Comparison of ENCODE assay signal across 12 cellular contexts in the genomic region with DNA sequence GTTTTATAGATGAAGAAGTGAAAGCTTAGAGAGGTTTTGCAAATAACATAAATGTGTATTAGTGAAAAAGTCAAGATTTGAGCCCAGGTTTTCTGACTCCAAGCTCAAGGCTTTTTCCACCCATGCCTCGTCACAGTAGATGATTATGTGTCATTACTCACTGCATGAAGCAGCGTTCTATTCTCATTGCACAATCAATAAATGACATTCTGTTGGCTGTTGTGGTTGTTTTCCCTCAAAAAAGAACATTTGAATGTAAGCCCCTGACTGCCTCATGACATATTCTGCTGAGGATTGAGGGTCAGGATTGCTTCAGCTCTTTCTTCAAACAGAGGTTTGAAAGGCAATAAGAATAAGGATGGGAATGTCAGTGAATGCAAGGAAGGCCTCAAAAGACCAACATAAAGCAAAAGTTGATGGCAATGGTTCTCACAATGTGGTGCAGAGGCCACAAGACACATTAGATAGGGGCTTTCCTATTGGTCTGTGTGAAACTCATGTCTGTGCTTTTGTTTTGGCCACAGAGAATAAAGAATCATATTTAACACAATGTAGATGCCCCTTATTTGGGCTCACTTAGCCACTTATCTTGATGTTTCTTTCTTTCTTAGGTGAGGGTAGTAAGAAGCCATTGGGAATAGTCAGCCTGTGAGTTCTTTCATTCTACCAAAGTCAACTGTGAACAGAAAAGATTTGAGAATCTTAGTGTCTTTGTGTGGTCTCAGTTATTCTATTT. TPM values are rescaled to one million over a fixed set of nuclear protein-coding genes. Genes with fewer than 3 reads are reported as not detected.
DNase-seq lines count a peak whose midpoint lies in the region; ATAC-seq, FAIRE-seq and TF ChIP-seq lines count a peak whose summit lies in the region.
"Had no signal": no experiment of that assay in that cellular context is flagged by ENCODE, and none has a peak within 500 bp of the region (broad histone marks: within the 10 kb centered on the region; RNA-seq: fewer than 3 reads in every experiment).

No MANE protein-coding gene starts in this region.

- H3K9me3 ChIP-seq in HepG2 (ENCODE audit: low read length) (no peaks in the 10 kb centered on the region), right lobe of liver (no peaks in the 10 kb centered on the region), tibial nerve (no peaks in the 10 kb centered on the region)

- peaks cover 64% of the 10 kb centered on the region for H3K4me1 ChIP-seq in HepG2 (ENCODE audit: insufficient read depth, low read length)
- peaks cover 0 to 12% (median 2%) of the 10 kb centered on the region in 4 donors for H3K4me1 ChIP-seq in right lobe of liver
- peaks cover 0 to 15% (median 3%) of the 10 kb centered on the region in 4 donors for H3K4me1 ChIP-seq in tibial nerve

- H3K4me3 Mint-ChIP-seq in activated T-helper 17 cell treated with anti-CD3 and anti-CD28 coated beads, Interleukin-2, amount 50 U/mL, for 72 hours = no peak overlapping the region
- H3K4me3 Mint-ChIP-seq: natural killer cell treated with Interleukin-12 subunit alpha and Interleukin-12 subunit beta and Interleukin-15 and Interleukin-18, amount 100 ng/mL, for 72 hours had no signal

- peaks cover 32% of the 10 kb centered on the region for H3K27me3 Mint-ChIP-seq in activated T-helper 17 cell treated with anti-CD3 and anti-CD28 coated beads, Interleukin-2, amount 50 U/mL, for 72 hours

- H3K4me1 Mint-ChIP-seq in activated T-helper 17 cell treated with anti-CD3 and anti-CD28 coated beads, Interleukin-2, amount 50 U/mL, for 72 hours = no peaks in the 10 kb centered on the region

- H3K36me3 ChIP-seq in HepG2 (replicated peaks in 1 of 2; ENCODE audit: control insufficient read depth in 1 of 2, insufficient read depth in 2 of 2, low read length in 2 of 2) (no peaks in the 10 kb centered on the region), right lobe of liver (no peaks in the 10 kb centered on the region), tibial nerve (no peaks in the 10 kb centered on the region)

- H3K27ac ChIP-seq in HepG2 (ENCODE audit: extremely low read length, insufficient read depth, low read length) (no peak overlapping the region), right lobe of liver (no peak overlapping the region), tibial nerve (peak overlapping the region; percentile 9 to 92 (median 58))

- H3K4me2 ChIP-seq in HepG2 (ENCODE audit: low read depth, low read length) = no peak overlapping the region

- no peak overlapping the region for H3K4me3 ChIP-seq in HepG2 (replicated peaks in 1 of 3; ENCODE audit: insufficient read depth in 1 of 3, low read depth in 2 of 3, low read length in 3 of 3)
- no peak overlapping the region for H3K4me3 ChIP-seq in right lobe of liver
- no peak overlapping the region for H3K4me3 ChIP-seq in tibial nerve

- H3K9ac ChIP-seq in HepG2 (ENCODE audit: insufficient read depth, low read depth, low read length) = no peak overlapping the region

- H3K27me3 ChIP-seq in HepG2 (ENCODE audit: control insufficient read depth in 1 of 2, insufficient read depth in 2 of 2, low read length in 2 of 2) (no peaks in the 10 kb centered on the region), right lobe of liver (no peaks in the 10 kb centered on the region), tibial nerve (no peaks in the 10 kb centered on the region)

- 73% methylated on average over 2 of the region's 2 CpGs for WGBS in HepG2 (ENCODE audit: low lambda C conversion rate)
- 46% methylated on average over 2 of the region's 2 CpGs for WGBS in right lobe of liver (ENCODE audit: insufficient coverage, low coverage, low lambda C conversion rate, missing lambda C conversion rate)
- WGBS in tibial nerve, 2 donors = 35 to 46% methylated on average over 2 of the region's 2 CpGs

- CTCF ChIA-PET in HepG2 (lab: Yijun Ruan, JAX; ENCODE audit: low intra/inter-chr PET ratio, low total read pairs) = no interaction called here

- H3K79me2 ChIP-seq in HepG2 (ENCODE audit: insufficient read depth, low read length) = peaks cover 2% of the 10 kb centered on the region

- intact Hi-C loops in HepG2 (cut with micrococcal nuclease; ENCODE audit: unreplicated experiment) = no loop called here
- intact Hi-C loops in right lobe of liver (cut with DNase I) = no loop called here

- TF ChIP-seq CTCF in HepG2 (CRISPR knock-in tag; IDR thresholded peaks at IDR 0.05) (no peak), right lobe of liver (IDR thresholded peaks at IDR 0.05) (no peak), tibial nerve (IDR thresholded peaks at IDR 0.05) (no peak)

- no peak overlapping the region for H3K27ac Mint-ChIP-seq in activated T-helper 17 cell treated with anti-CD3 and anti-CD28 coated beads, Interleukin-2, amount 50 U/mL, for 72 hours
- H3K27ac Mint-ChIP-seq: natural killer cell treated with Interleukin-12 subunit alpha and Interleukin-12 subunit beta and Interleukin-15 and Interleukin-18, amount 100 ng/mL, for 72 hours had no signal

- BruUV-seq in HepG2 (replicated peaks; lab: Mats Ljungman, UMichigan) = no TSS peak

- TF ChIP-seq POLR2A in HepG2 (IDR thresholded peaks at IDR 0.05; ENCODE audit: insufficient read depth in 1 of 2, low read depth in 2 of 2, low read length in 2 of 2) (no peak), right lobe of liver (IDR thresholded peaks at IDR 0.05) (no peak), tibial nerve (IDR thresholded peaks at IDR 0.05) (peak in 1 of 2 donors; percentile 9)

- H3K36me3 Mint-ChIP-seq in activated T-helper 17 cell treated with anti-CD3 and anti-CD28 coated beads, Interleukin-2, amount 50 U/mL, for 72 hours (ENCODE audit: low read depth) = no peaks in the 10 kb centered on the region
- H3K36me3 Mint-ChIP-seq: natural killer cell treated with Interleukin-12 subunit alpha and Interleukin-12 subunit beta and Interleukin-15 and Interleukin-18, amount 100 ng/mL, for 72 hours had no signal

- H2AFZ ChIP-seq in HepG2 (ENCODE audit: low read length) = peak overlapping the region; percentile 31

- ATAC-seq in HepG2 = no peak
- no peak for ATAC-seq in right lobe of liver
- peak; percentile 73 for ATAC-seq in HG02852 (IDR thresholded peaks at IDR 0.05; ENCODE audit: unreplicated experiment)
- peak; percentile 21 for ATAC-seq in activated T-helper 17 cell treated with anti-CD3 and anti-CD28 coated beads, Interleukin-2, amount 50 U/mL, for 72 hours (replicated peaks)
- ATAC-seq: natural killer cell treated with Interleukin-12 subunit alpha and Interleukin-12 subunit beta and Interleukin-15 and Interleukin-18, amount 100 ng/mL, for 72 hours had no signal

- TF ChIP-seq EP300 in HepG2 (IDR thresholded peaks at IDR 0.05; ENCODE audit: low read depth in 2 of 2, low read length in 2 of 2) = no peak
- TF ChIP-seq EP300 in HepG2 (CRISPR knock-in tag; IDR thresholded peaks at IDR 0.05; ENCODE audit: borderline replicate concordance) = no peak
- TF ChIP-seq EP300 in tibial nerve (IDR thresholded peaks at IDR 0.05) = peak; percentile 61 to 82

- in situ Hi-C loops in HepG2 (cut with HindIII; ENCODE audit: extremely low pct_ligation_motif_present, low pct_unique_long_range_greater_than_20kb) = no loop called here

- FAIRE-seq in HepG2 (lab: Jason Lieb, UNC) = no peak

- H4K20me1 ChIP-seq in HepG2 (ENCODE audit: insufficient read depth, low read length) = no peaks in the 10 kb centered on the region

- DNase-seq in HepG2 (ENCODE audit: low spot score) = no peak
- no peak for DNase-seq in right lobe of liver
- no peak for DNase-seq in tibial nerve (ENCODE audit: low spot score in 2 of 2)
- DNase-seq in RKO (ENCODE audit: low spot score) = no peak
- DNase-seq in COLO668 (lab: John Stamatoyannopoulos, UW; ENCODE audit: unreplicated experiment) = no peak
- DNase-seq in cerebellum (ENCODE audit: low spot score) = no peak
- DNase-seq: activated CD4-positive, alpha-beta T cell treated with anti-CD3 and anti-CD28 coated beads for 1 hour; amygdala; hippocampal formation had no signal

- no peak for TF ChIP-seq RAD21 in HepG2 (CRISPR knock-in tag; IDR thresholded peaks at IDR 0.05)

- POLR2A ChIA-PET in HepG2 (lab: Yijun Ruan, JAX) = interaction anchor here (0.8 kb wide), 1 partner anchor 19 kb away, joined by 4 read pairs; no protein-coding TSS in a partner anchor

- no peaks in the 10 kb centered on the region for H3K9me3 Mint-ChIP-seq in activated T-helper 17 cell treated with anti-CD3 and anti-CD28 coated beads, Interleukin-2, amount 50 U/mL, for 72 hours
- H3K9me3 Mint-ChIP-seq: natural killer cell treated with Interleukin-12 subunit alpha and Interleukin-12 subunit beta and Interleukin-15 and Interleukin-18, amount 100 ng/mL, for 72 hours had no signal

TF ChIP-seq in HepG2, 621 proteins besides CTCF, POLR2A, EP300 and RAD21 (continues in another document):
- TF ChIP-seq NR1H2 (CRISPR knock-in tag; IDR thresholded peaks at IDR 0.05; ENCODE audit: borderline replicate concordance, low read depth) (no peak), CEBPB (IDR thresholded peaks at IDR 0.05; ENCODE audit: borderline replicate concordance, low read depth, low read length) (peak; percentile 86)

RNA-seq across cellular contexts. Expression of gene MMD, which starts 5.4 kb away (rescaled TPM):
- total RNA-seq in HepG2 (2016; rRNA removed; fragmentation: Illumina TruSeq; extraction: Trizol) = 121 and 137 TPM in 2 replicates
- total RNA-seq in HepG2 (2016; cell fraction: cytosol; rRNA removed; fragmentation: Illumina TruSeq; extraction: Trizol; ENCODE audit: low read depth) = 99.7 and 114 TPM in 2 replicates
- total RNA-seq in HepG2 (2016; cell fraction: insoluble cytoplasmic fraction; rRNA removed; fragmentation: Illumina TruSeq; extraction: Trizol) = 116 and 133 TPM in 2 replicates
- total RNA-seq in HepG2 (2016; cell fraction: membrane; rRNA removed; fragmentation: Illumina TruSeq; extraction: Trizol) = 235 and 252 TPM in 2 replicates
- total RNA-seq in HepG2 (2016; cell fraction: nucleus; rRNA removed; fragmentation: Illumina TruSeq; extraction: Trizol) = 88.1 and 105 TPM in 2 replicates
- 183 and 225 TPM in 2 replicates for polyA plus RNA-seq in HepG2 (2011; rRNA removed)
- 146 and 162 TPM in 2 replicates for polyA plus RNA-seq in HepG2 (2011; cell fraction: cytosol; rRNA removed)
- 117 and 147 TPM in 2 replicates for polyA plus RNA-seq in HepG2 (2011; cell fraction: nucleus; rRNA removed)
- 189 and 194 TPM in 2 replicates for polyA plus RNA-seq in HepG2 (2012)
- 146 and 160 TPM in 2 replicates for polyA plus RNA-seq in HepG2 (2016; cell fraction: cytosol; fragmentation: Illumina TruSeq; extraction: Trizol; ENCODE audit: low read depth)
- polyA plus RNA-seq in HepG2 (2016; cell fraction: insoluble cytoplasmic fraction; fragmentation: Illumina TruSeq; extraction: Trizol; ENCODE audit: low read depth) = 156 and 164 TPM in 2 replicates
- polyA plus RNA-seq in HepG2 (2016; cell fraction: membrane; fragmentation: Illumina TruSeq; extraction: Trizol; ENCODE audit: low read depth) = 231 and 245 TPM in 2 replicates
- polyA plus RNA-seq in HepG2 (2016; cell fraction: nucleus; fragmentation: Illumina TruSeq; extraction: Trizol; ENCODE audit: insufficient read depth, low read depth) = 151 and 156 TPM in 2 replicates
- polyA minus RNA-seq in HepG2 (2011; rRNA and poly(A)+ RNA removed; ENCODE audit: low replicate concordance) = 4.3 and 244 TPM in 2 replicates
- polyA minus RNA-seq in HepG2 (2011; cell fraction: cytosol; rRNA and poly(A)+ RNA removed) = 111 and 112 TPM in 2 replicates
- polyA minus RNA-seq in HepG2 (2011; cell fraction: nucleus; rRNA and poly(A)+ RNA removed) = 154 and 170 TPM in 2 replicates
- total RNA-seq in right lobe of liver = 10 to 100 TPM in 4 of 6 experiments, 1 to 10 TPM in 2; 2.8 to 17.2 (median 12.4) TPM
- 10 to 100 TPM; 21.7 to 28.6 TPM for total RNA-seq in activated T-helper 17 cell treated with anti-CD3 and anti-CD28 coated beads, Interleukin-2, amount 50 U/mL, for 72 hours
- 10 to 100 TPM; 16.1 to 60.9 (median 37.7) TPM for total RNA-seq in tibial nerve
- 57.8 TPM for total RNA-seq in cerebellum

Comparison
In these comparisons a context has a peak if more than half of its experiments do, and no peak if none do; other contexts are left out.
1. ATAC-seq: peak in HG02852 (single experiment) and activated T-helper 17 cell treated with anti-CD3 and anti-CD28 coated beads, Interleukin-2, amount 50 U/mL, for 72 hours (single experiment); none in HepG2 (single experiment) and right lobe of liver (0 of 4).
2. H3K27ac ChIP-seq: peak in tibial nerve (4 of 4); none in HepG2 (single experiment) and right lobe of liver (0 of 3).